Comparison of ENCODE assay signal across 8 cellular contexts in genomic region chr21:46253610-46254124, GRCh38. TPM values are rescaled to one million over a fixed set of nuclear protein-coding genes. Genes with fewer than 3 reads are reported as not detected.
A peak's percentile ranks its signal among the peaks of the same experiment; 100 is the strongest.
DNase-seq lines count a peak whose midpoint lies in the region; ATAC-seq and TF ChIP-seq lines count a peak whose summit lies in the region.

No MANE protein-coding gene starts in this region.

- H3K36me3 Mint-ChIP-seq in endodermal cell (ENCODE audit: low read depth): peaks cover 88% of the 10 kb centered on the region
- H3K36me3 Mint-ChIP-seq in chondrocyte (ENCODE audit: low read depth): peaks cover 50% of the 10 kb centered on the region

- H2AFZ ChIP-seq in mammary epithelial cell (ENCODE audit: low read depth, low read length): no peak overlapping the region

- DNase-seq in BE2C: peak; percentile 69
- peak; percentile 23 for DNase-seq in T follicular helper cell (ENCODE audit: low read depth)
- DNase-seq in endodermal cell: no peak
- no peak for DNase-seq in chondrocyte (ENCODE audit: low spot score)
- DNase-seq in mammary epithelial cell: no peak
- no peak for DNase-seq in medulla oblongata (ENCODE audit: extremely low spot score)
- DNase-seq in Right ventricle myocardium inferior (ENCODE audit: missing footprints): no peak

- TF ChIP-seq CTCF in BE2C (IDR thresholded peaks at IDR 0.05; ENCODE audit: low read depth, low read length) (no peak), endodermal cell (conservative IDR thresholded peaks at IDR 0.05) (no peak), chondrocyte (IDR thresholded peaks at IDR 0.05) (no peak), mammary epithelial cell (conservative IDR thresholded peaks at IDR 0.05 in 1 of 2, IDR thresholded peaks at IDR 0.05 in 1 of 2; ENCODE audit: extremely low read depth in 1 of 2, insufficient read depth in 1 of 2, low read depth in 1 of 2, low read length in 2 of 2) (no peak)

- H3K4me3 ChIP-seq in BE2C (ENCODE audit: low read depth, low read length) (no peak overlapping the region), endodermal cell (ENCODE audit: low read length) (no peak overlapping the region), mammary epithelial cell (replicated peaks in 1 of 3; ENCODE audit: insufficient read depth in 1 of 3, low read depth in 2 of 3, low read length in 3 of 3) (no peak overlapping the region)

- 89% methylated on average over 7 to 8 of the region's 8 CpGs for WGBS in endodermal cell (ENCODE audit: insufficient coverage in 1 of 2, insufficient read length in 1 of 2), 2 experiments
- WGBS in mammary epithelial cell (ENCODE audit: low coverage, missing lambda C conversion rate): 93% methylated on average over 8 of the region's 8 CpGs

- CTCF ChIA-PET in mammary epithelial cell (lab: Charles Lee; ENCODE audit: low non-redundant PET): no interaction called here

- H3K27me3 Mint-ChIP-seq in endodermal cell (ENCODE audit: insufficient read depth) (no peaks in the 10 kb centered on the region), chondrocyte (ENCODE audit: low read depth) (no peaks in the 10 kb centered on the region)

- no peak overlapping the region for H3K4me3 Mint-ChIP-seq in endodermal cell
- H3K4me3 Mint-ChIP-seq in chondrocyte (ENCODE audit: unreplicated experiment): no peak overlapping the region

- H3K9ac ChIP-seq in endodermal cell (ENCODE audit: extremely low read depth, low read length, poor library complexity, severe bottlenecking) (no peak overlapping the region), mammary epithelial cell (ENCODE audit: insufficient read depth, low read length) (no peak overlapping the region)

- H3K79me2 ChIP-seq in mammary epithelial cell (ENCODE audit: insufficient read depth, low read length): no peaks in the 10 kb centered on the region

- dilution Hi-C loops in mammary epithelial cell (cut with HindIII; ENCODE audit: low sequenced_read_pairs): no loop called here

- ATAC-seq in GM21423 (IDR thresholded peaks at IDR 0.05; ENCODE audit: unreplicated experiment) (peak; percentile 72), Right ventricle myocardium inferior (no peak)

- H3K9me3 Mint-ChIP-seq in endodermal cell (no peaks in the 10 kb centered on the region), chondrocyte (ENCODE audit: low read depth) (no peaks in the 10 kb centered on the region)

- H3K9me3 ChIP-seq in BE2C: no peaks in the 10 kb centered on the region; the same call in 1 of the 2 replicates
- H3K9me3 ChIP-seq in endodermal cell (ENCODE audit: control insufficient read depth, low read length): no peaks in the 10 kb centered on the region
- no peaks in the 10 kb centered on the region for H3K9me3 ChIP-seq in mammary epithelial cell (replicated peaks; ENCODE audit: insufficient read depth, low read length)

- H3K4me2 ChIP-seq in mammary epithelial cell (ENCODE audit: insufficient read depth, low read depth, low read length): no peak overlapping the region

- H3K4me1 ChIP-seq in BE2C (peaks cover 3% of the 10 kb centered on the region; the same call in 1 of the 2 replicates), endodermal cell (ENCODE audit: control insufficient read depth, insufficient read depth, low read length) (no peaks in the 10 kb centered on the region), mammary epithelial cell (ENCODE audit: insufficient read depth, low read length) (no peaks in the 10 kb centered on the region)

- H3K27ac ChIP-seq in endodermal cell (ENCODE audit: low read depth, low read length): no peak overlapping the region
- no peak overlapping the region for H3K27ac ChIP-seq in mammary epithelial cell (ENCODE audit: insufficient read depth, low read depth, low read length)

- H3K36me3 ChIP-seq in BE2C (peaks cover 88% of the 10 kb centered on the region), endodermal cell (ENCODE audit: control insufficient read depth, insufficient read depth, low read length) (peaks cover 92% of the 10 kb centered on the region), mammary epithelial cell (ENCODE audit: insufficient read depth, low read length) (peaks cover 41% of the 10 kb centered on the region)

- intact Hi-C loops in mammary epithelial cell (cut with micrococcal nuclease) (no loop called here), Right ventricle myocardium inferior (cut with DNase I) (loop anchor here (10.0 kb wide), 1 partner anchor 279 kb away; no protein-coding TSS in a partner anchor)

- H3K27ac Mint-ChIP-seq in endodermal cell (peak overlapping the region; percentile 65), chondrocyte (ENCODE audit: unreplicated experiment) (no peak overlapping the region)

- H3K27me3 ChIP-seq in BE2C: no peaks in the 10 kb centered on the region
- H3K27me3 ChIP-seq in endodermal cell (ENCODE audit: control insufficient read depth, insufficient read depth, low read length, poor library complexity, severe bottlenecking): no peaks in the 10 kb centered on the region
- H3K27me3 ChIP-seq in mammary epithelial cell (ENCODE audit: insufficient read depth, low read length): no peaks in the 10 kb centered on the region

- no peaks in the 10 kb centered on the region for H4K20me1 ChIP-seq in mammary epithelial cell (ENCODE audit: insufficient read depth, low read length)

- no peaks in the 10 kb centered on the region for H3K4me1 Mint-ChIP-seq in endodermal cell
- peaks cover 4% of the 10 kb centered on the region for H3K4me1 Mint-ChIP-seq in chondrocyte (ENCODE audit: low read depth)

- in situ Hi-C loops in mammary epithelial cell (cut with MboI; ENCODE audit: low sequenced_read_pairs in 2 of 2): no loop called here

- no TSS peak for BruUV-seq in mammary epithelial cell (replicated peaks; lab: Mats Ljungman, UMichigan)

RNA-seq across cellular contexts. Expression of gene LSS, which starts 25.1 kb away (rescaled TPM):
- polyA plus RNA-seq in BE2C (2012; ENCODE audit: insufficient read depth, insufficient read length, low read depth): 84.6 TPM
- total RNA-seq in endodermal cell (10 to 100 TPM; 56.7 to 85.2 TPM), chondrocyte (93.2 to 110 TPM (median 107 TPM) in 3 replicates), mammary epithelial cell (100 to 1,000 TPM in 1 of 2 donors, 10 to 100 TPM in 1; 69.2 to 126 TPM), Right ventricle myocardium inferior (61.0 TPM)
- polyA plus RNA-seq in endodermal cell (2013, experiment 1 of 2): 101 TPM
- polyA plus RNA-seq in endodermal cell (2013, experiment 2 of 2): 100 TPM
- 114 TPM for polyA plus RNA-seq in mammary epithelial cell
- 174 TPM for polyA minus RNA-seq in mammary epithelial cell

RNA-seq across cellular contexts. Expression of gene MCM3AP, which starts 31.7 kb away (rescaled TPM):
- 79.8 TPM for polyA plus RNA-seq in BE2C (2012; ENCODE audit: insufficient read depth, insufficient read length, low read depth)
- 100 to 1,000 TPM; 120 to 161 TPM for total RNA-seq in endodermal cell
- 84.8 TPM for polyA plus RNA-seq in endodermal cell (2013, experiment 1 of 2)
- 76.7 TPM for polyA plus RNA-seq in endodermal cell (2013, experiment 2 of 2)
- 86.4 to 106 TPM (median 87.2 TPM) in 3 replicates for total RNA-seq in chondrocyte
- 10 to 100 TPM; 57.2 to 88.8 TPM for total RNA-seq in mammary epithelial cell
- polyA plus RNA-seq in mammary epithelial cell: 45.5 TPM
- 78.6 TPM for polyA minus RNA-seq in mammary epithelial cell
- 56.9 TPM for total RNA-seq in Right ventricle myocardium inferior

RNA-seq across cellular contexts. Expression of gene YBEY, which starts 32.5 kb away (rescaled TPM):
- 8.3 TPM for polyA plus RNA-seq in BE2C (2012; ENCODE audit: insufficient read depth, insufficient read length, low read depth)
- total RNA-seq in endodermal cell: 10 to 100 TPM; 19.6 to 23.3 TPM
- 40.0 TPM for polyA plus RNA-seq in endodermal cell (2013, experiment 1 of 2)
- polyA plus RNA-seq in endodermal cell (2013, experiment 2 of 2): 28.0 TPM
- total RNA-seq in chondrocyte: 10.6 to 16.0 TPM (median 13.1 TPM) in 3 replicates
- total RNA-seq in mammary epithelial cell: 10 to 100 TPM in 1 of 2 donors, 1 to 10 TPM in 1; 9.0 to 12.3 TPM
- 10.4 TPM for polyA plus RNA-seq in mammary epithelial cell
- polyA minus RNA-seq in mammary epithelial cell: 5.1 TPM
- total RNA-seq in Right ventricle myocardium inferior: 18.6 TPM

Comparison
In these comparisons a context has a peak if more than half of its experiments do, and no peak if none do; other contexts are left out.
1. DNase-seq: peak in BE2C (single experiment) and T follicular helper cell (single experiment); none in endodermal cell (single experiment), chondrocyte (single experiment), mammary epithelial cell (single experiment), medulla oblongata (single experiment) and Right ventricle myocardium inferior (single experiment).